26 cellular contexts compared by ENCODE assay signal in genomic region chr1:165892935-165893334, GRCh38.
"Had no signal": no experiment of that assay in that cellular context is flagged by ENCODE, and none has a peak within 500 bp of the region (broad histone marks: within the 10 kb centered on the region; RNA-seq: fewer than 3 reads in every experiment).

No MANE protein-coding gene starts in this region.

- H3K27me3 ChIP-seq: adrenal gland, breast epithelium, heart right ventricle, tibial artery had no signal

- H3K36me3 ChIP-seq: breast epithelium had no signal

- FAIRE-seq: endometrium, urothelium cell line had no signal

- H3K27me3 Mint-ChIP-seq: activated T-cell treated with anti-CD3 and anti-CD28 coated beads, Interleukin-2, amount 50 U/mL, for 24 hours; stimulated activated naive CD8-positive, alpha-beta T cell treated with anti-CD3 and anti-CD28 coated beads, Interleukin-15, amount 100 ng/mL, for 72 hours had no signal

- DNase-seq: activated CD4-positive, alpha-beta T cell treated with anti-CD3 and anti-CD28 coated beads for 1 hour; activated CD4-positive, alpha-beta T cell treated with anti-CD3 and anti-CD28 coated beads, Interleukin-2, amount 50 U/mL, for 1 hour; activated CD8-positive, alpha-beta memory T cell treated with anti-CD3 and anti-CD28 coated beads, Interleukin-2, amount 50 U/mL, for 4 hours; activated CD8-positive, alpha-beta T cell treated with anti-CD3 and anti-CD28 coated beads, Interleukin-2, amount 10 ng/mL, durations not matched to agents 7 days and 5 days; activated naive CD4-positive, alpha-beta T cell; activated T-cell treated with anti-CD3 and anti-CD28 coated beads, Interleukin-2, amount 50 U/mL, for 24 hours; adrenal gland; cortex of kidney; erythroblast; foreskin fibroblast; heart right ventricle; islet precursor cell; left colon; lower lobe of right lung; naive thymus-derived CD8-positive, alpha-beta T cell; stimulated activated CD4-positive, alpha-beta T cell treated with anti-CD3 and anti-CD28 coated beads, Interleukin-12 subunit alpha, Interleukin-12 subunit beta, amount 100 ng/mL, for 4 hours; stimulated activated CD4-positive, alpha-beta T cell treated with anti-CD3 and anti-CD28 coated beads, Interleukin-4, amount 100 ng/mL, for 4 hours; stimulated activated naive CD8-positive, alpha-beta T cell treated with anti-CD3 and anti-CD28 coated beads, Interleukin-15, amount 100 ng/mL, for 72 hours; tibial artery; WERI-Rb-1 had no signal

- H3K4me3 Mint-ChIP-seq: activated CD8-positive, alpha-beta T cell treated with anti-CD3 and anti-CD28 coated beads, Interleukin-2, amount 10 ng/mL, durations not matched to agents 7 days and 5 days; activated naive CD8-positive, alpha-beta T cell; activated T-cell treated with anti-CD3 and anti-CD28 coated beads, Interleukin-2, amount 50 U/mL, for 24 hours; naive thymus-derived CD8-positive, alpha-beta T cell; stimulated activated naive CD8-positive, alpha-beta T cell treated with anti-CD3 and anti-CD28 coated beads, Interleukin-15, amount 100 ng/mL, for 72 hours had no signal

- H3K4me1 ChIP-seq: adrenal gland, lower lobe of right lung had no signal

- H3K4me3 ChIP-seq: adrenal gland, breast epithelium, heart right ventricle, lower lobe of right lung, tibial artery had no signal

- H3K27ac ChIP-seq: adrenal gland, breast epithelium, heart right ventricle, lower lobe of right lung, tibial artery, WERI-Rb-1 had no signal

- H3K9me3 Mint-ChIP-seq: activated T-cell treated with anti-CD3 and anti-CD28 coated beads, Interleukin-2, amount 50 U/mL, for 24 hours; activated T-helper 2 cell treated with anti-CD3 and anti-CD28 coated beads, Interferon-gamma antibody, Interleukin-2, Interleukin-4, amounts not matched to agents 10 μg/mL and 5 μg/mL and 100 μg/mL, durations not matched to agents 14 hours and 24 hours and 36 hours; naive thymus-derived CD8-positive, alpha-beta T cell; stimulated activated naive CD8-positive, alpha-beta T cell treated with anti-CD3 and anti-CD28 coated beads, Interleukin-15, amount 100 ng/mL, for 72 hours had no signal

- H3K9me3 ChIP-seq: adrenal gland, breast epithelium, heart right ventricle, lower lobe of right lung, tibial artery had no signal

- ATAC-seq: activated CD8-positive, alpha-beta T cell treated with anti-CD3 and anti-CD28 coated beads, Interleukin-2, amount 10 ng/mL, durations not matched to agents 7 days and 5 days; left colon; lower lobe of right lung; naive thymus-derived CD8-positive, alpha-beta T cell; stimulated activated naive CD8-positive, alpha-beta T cell treated with anti-CD3 and anti-CD28 coated beads, Interleukin-15, amount 100 ng/mL, for 72 hours had no signal

- H3K27ac Mint-ChIP-seq: activated CD8-positive, alpha-beta T cell treated with anti-CD3 and anti-CD28 coated beads, Interleukin-2, amount 10 ng/mL, durations not matched to agents 7 days and 5 days; activated naive CD8-positive, alpha-beta T cell; activated T-cell treated with anti-CD3 and anti-CD28 coated beads, Interleukin-2, amount 50 U/mL, for 24 hours; activated T-helper 2 cell treated with anti-CD3 and anti-CD28 coated beads, Interferon-gamma antibody, Interleukin-2, Interleukin-4, amounts not matched to agents 10 μg/mL and 5 μg/mL and 100 μg/mL, durations not matched to agents 14 hours and 24 hours and 36 hours; progenitor cell of endocrine pancreas had no signal
